ENCODE assay signal across 14 cellular contexts in the genomic region with DNA sequence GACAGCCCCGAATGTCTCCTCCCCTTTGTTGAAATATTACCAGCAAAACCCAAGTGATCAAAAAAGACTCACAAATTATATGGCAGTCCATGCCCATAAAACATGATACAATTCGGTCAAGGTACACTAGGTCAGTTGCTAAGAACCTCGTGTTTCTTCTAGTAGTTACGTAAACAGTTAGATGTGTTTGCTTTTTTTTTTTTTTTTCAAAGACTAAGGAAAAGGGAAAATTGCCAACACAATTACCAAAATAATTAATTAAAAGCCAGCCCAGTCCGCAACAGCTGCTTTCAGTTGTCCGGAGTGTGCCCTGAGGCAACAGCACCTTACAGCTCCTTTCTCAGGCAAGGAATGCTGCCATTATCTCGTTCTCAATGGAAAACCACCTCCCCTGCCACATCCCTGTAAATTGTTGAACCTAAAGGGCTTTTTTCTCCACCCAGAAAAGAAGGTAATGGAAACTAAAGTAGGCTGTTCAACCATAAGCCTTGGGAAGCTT.
DNase-seq lines count a peak whose midpoint lies in the region; ATAC-seq, FAIRE-seq and TF ChIP-seq lines count a peak whose summit lies in the region.
"Had no signal": no experiment of that assay in that cellular context is flagged by ENCODE, and none has a peak within 500 bp of the region (broad histone marks: within the 10 kb centered on the region; RNA-seq: fewer than 3 reads in every experiment).

No MANE protein-coding gene starts in this region.

- H3K4me3 ChIP-seq in hepatocyte (no peak overlapping the region), pancreas (no peak overlapping the region)
- H3K4me3 ChIP-seq: thyroid gland had no signal

- H3K4me1 ChIP-seq in hepatocyte (ENCODE audit: insufficient read depth) (peaks cover 25% of the 10 kb centered on the region), pancreas (peaks cover 4 to 7% (median 5%) of the 10 kb centered on the region in 3 donors)
- H3K4me1 ChIP-seq: thyroid gland had no signal

- FAIRE-seq in pancreas (lab: Jason Lieb, UNC), result peak; percentile 60
- FAIRE-seq: D721Med, RCC 7860 had no signal

- intact Hi-C loops in pancreas (cut with DNase I), result no loop called here

- DNase-seq in DMS53 (lab: John Stamatoyannopoulos, UW) (peak; percentile 6), DMS53 treated with DMSO at 0.1 percent for 48 hours (lab: John Stamatoyannopoulos, UW; ENCODE audit: unreplicated experiment) (no peak), NCI-H2196 treated with DMSO at 0.1 percent for 48 hours (lab: John Stamatoyannopoulos, UW; ENCODE audit: unreplicated experiment) (peak; percentile 84), hepatocyte (ENCODE audit: low spot score) (peak; percentile 60), pancreas (no peak), RPMI8226 (no peak), SW480 (ENCODE audit: low spot score) (no peak), putamen (ENCODE audit: low spot score) (no peak)
- DNase-seq: activated CD4-positive, alpha-beta memory T cell treated with anti-CD3 and anti-CD28 coated beads for 36 hours; anterior cingulate cortex; NCI-H2171 treated with DMSO at 0.1 percent for 48 hours; thyroid gland had no signal

- H3K9me2 ChIP-seq in hepatocyte (replicated peaks; ENCODE audit: insufficient read depth), result no peaks in the 10 kb centered on the region

- H3K79me2 ChIP-seq in hepatocyte, result no peaks in the 10 kb centered on the region

- no peaks in the 10 kb centered on the region for H4K20me1 ChIP-seq in hepatocyte (ENCODE audit: insufficient read depth, poor library complexity, severe bottlenecking)

- ATAC-seq in pancreas, result peak in 3 of 4 donors; percentile 83 to 98 (median 90)

- H3K27ac ChIP-seq in hepatocyte (peak overlapping the region; percentile 89), pancreas (peak overlapping the region in 1 of 4 donors; percentile 10)
- H3K27ac ChIP-seq: thyroid gland had no signal

- H3K36me3 ChIP-seq in hepatocyte (replicated peaks; ENCODE audit: insufficient read depth, low read depth) (no peaks in the 10 kb centered on the region), pancreas (no peaks in the 10 kb centered on the region)
- H3K36me3 ChIP-seq: thyroid gland had no signal

- H3K4me2 ChIP-seq in hepatocyte, result peak overlapping the region; percentile 27

- H3K9me3 ChIP-seq in hepatocyte (ENCODE audit: low read depth) (no peaks in the 10 kb centered on the region), pancreas (no peaks in the 10 kb centered on the region)
- H3K9me3 ChIP-seq: thyroid gland had no signal

- 34% methylated on average over 7 of the region's 7 CpGs for WGBS in hepatocyte (ENCODE audit: low lambda C conversion rate, missing lambda C conversion rate)
- WGBS in pancreas, 2 donors, result 46 to 61% methylated on average over 7 of the region's 7 CpGs

- no peaks in the 10 kb centered on the region for H3K27me3 ChIP-seq in hepatocyte
- no peaks in the 10 kb centered on the region for H3K27me3 ChIP-seq in pancreas
- H3K27me3 ChIP-seq: thyroid gland had no signal

- peak overlapping the region; percentile 9 for H2AFZ ChIP-seq in hepatocyte

- TF ChIP-seq CTCF in hepatocyte (IDR thresholded peaks at IDR 0.05; ENCODE audit: poor library complexity) (no peak), pancreas (IDR thresholded peaks at IDR 0.05) (no peak)

Comparison
In these comparisons a context has a peak if more than half of its experiments do, and no peak if none do; other contexts are left out.
1. DNase-seq: peak in DMS53 (single experiment), NCI-H2196 treated with DMSO at 0.1 percent for 48 hours (single experiment) and hepatocyte (single experiment); none in DMS53 treated with DMSO at 0.1 percent for 48 hours (single experiment), pancreas (0 of 6), RPMI8226 (single experiment), SW480 (single experiment) and putamen (single experiment).